14 cellular contexts compared by ENCODE assay signal in the genomic region with DNA sequence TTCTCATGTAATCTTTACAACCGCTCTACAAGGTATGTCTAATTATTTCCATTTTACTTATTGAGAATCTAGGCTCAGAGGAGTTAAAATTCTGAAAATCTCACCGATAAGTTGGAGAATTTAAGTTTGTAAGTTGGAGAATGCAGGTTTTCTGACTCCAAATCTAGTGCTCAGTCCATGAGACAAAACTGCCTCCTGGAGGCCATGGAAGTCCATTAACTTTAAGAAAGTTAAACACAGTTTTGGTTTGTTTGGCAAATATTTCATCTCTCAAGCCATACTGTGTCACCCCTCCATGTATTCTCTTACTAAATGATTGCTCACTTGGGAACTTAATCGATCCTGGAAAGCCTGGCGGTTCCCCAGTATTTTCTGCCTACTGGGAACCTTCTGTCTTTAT. TPM values are rescaled to one million over a fixed set of nuclear protein-coding genes. Genes with fewer than 3 reads are reported as not detected.
DNase-seq lines count a peak whose midpoint lies in the region; FAIRE-seq lines count a peak whose summit lies in the region.
"Had no signal": no experiment of that assay in that cellular context is flagged by ENCODE, and none has a peak within 500 bp of the region (broad histone marks: within the 10 kb centered on the region; RNA-seq: fewer than 3 reads in every experiment).

No MANE protein-coding gene starts in this region.

- H2AFZ ChIP-seq in mesenchymal stem cell (ENCODE audit: low read depth, low read length): no peak overlapping the region

- H3K4me1 ChIP-seq in mesenchymal stem cell (ENCODE audit: control insufficient read depth, insufficient read depth, low read depth, low read length): no peaks in the 10 kb centered on the region

- DNase-seq in LHCN-M2 (ENCODE audit: low read depth) (peak; percentile 9), cerebellar cortex (ENCODE audit: low spot score) (peak; percentile 11), mesenchymal stem cell (peak; percentile 18), anterior cingulate cortex (lab: John Stamatoyannopoulos, UW) (no peak), HK-2 (ENCODE audit: unreplicated experiment) (no peak), NOMO-1 treated with dmso at 0.1 percent for 144 hours (lab: John Stamatoyannopoulos, UW; ENCODE audit: unreplicated experiment) (no peak)
- no peak for DNase-seq in activated naive CD4-positive, alpha-beta T cell treated with anti-CD3 and anti-CD28 coated beads for 36 hours
- DNase-seq: activated CD4-positive, alpha-beta T cell treated with anti-CD3 and anti-CD28 coated beads for 1 hour; activated gamma-delta T cell treated with Interleukin-2 at 50 U/mL for 16 hours; effector CD8-positive, alpha-beta T cell; left cardiac atrium; NCI-H2171 treated with DMSO at 0.1 percent for 48 hours; posterior cingulate gyrus had no signal

- H2BK15ac ChIP-seq in mesenchymal stem cell (ENCODE audit: low read depth, poor library complexity, severe bottlenecking): no peak overlapping the region

- no peak overlapping the region for H3K27ac ChIP-seq in mesenchymal stem cell (ENCODE audit: low read length, poor library complexity, severe bottlenecking)

- intact Hi-C loops in activated naive CD4-positive, alpha-beta T cell treated with anti-CD3 and anti-CD28 coated beads for 36 hours (cut with micrococcal nuclease): no loop called here

- H3K9me3 ChIP-seq in mesenchymal stem cell (ENCODE audit: control insufficient read depth, low read length): no peaks in the 10 kb centered on the region

- H4K8ac ChIP-seq in mesenchymal stem cell (ENCODE audit: low read length): no peak overlapping the region

- no peak overlapping the region for H3K4me3 ChIP-seq in mesenchymal stem cell (ENCODE audit: insufficient read depth in 1 of 2, low read depth in 1 of 2, low read length in 2 of 2)

- no peak overlapping the region for H3K4me2 ChIP-seq in mesenchymal stem cell (ENCODE audit: low read length, poor library complexity, severe bottlenecking)

- no peak overlapping the region for H3K18ac ChIP-seq in mesenchymal stem cell (ENCODE audit: low read depth in 1 of 2, low read length in 2 of 2)

- no peak overlapping the region for H4K91ac ChIP-seq in mesenchymal stem cell (ENCODE audit: low read length)

- H3K9me3 Mint-ChIP-seq in activated naive CD4-positive, alpha-beta T cell treated with anti-CD3 and anti-CD28 coated beads for 36 hours: no peaks in the 10 kb centered on the region

- H3K4me3 Mint-ChIP-seq in activated naive CD4-positive, alpha-beta T cell treated with anti-CD3 and anti-CD28 coated beads for 36 hours: no peak overlapping the region

- WGBS in mesenchymal stem cell: 100% methylated on average over 1 of the region's 4 CpGs

- CTCF ChIA-PET in activated naive CD4-positive, alpha-beta T cell treated with anti-CD3 and anti-CD28 coated beads for 36 hours (lab: Charles Lee): no interaction called here

- no peak overlapping the region for H3K27ac Mint-ChIP-seq in activated naive CD4-positive, alpha-beta T cell treated with anti-CD3 and anti-CD28 coated beads for 36 hours

- no peaks in the 10 kb centered on the region for H3K27me3 Mint-ChIP-seq in activated naive CD4-positive, alpha-beta T cell treated with anti-CD3 and anti-CD28 coated beads for 36 hours (ENCODE audit: low read depth)

- H3K79me1 ChIP-seq in mesenchymal stem cell (replicated peaks; ENCODE audit: low read length, poor library complexity, severe bottlenecking): no peaks in the 10 kb centered on the region

- no peak overlapping the region for H2BK5ac ChIP-seq in mesenchymal stem cell (ENCODE audit: low read depth, low read length, poor library complexity, severe bottlenecking)

- no peaks in the 10 kb centered on the region for H3K36me3 Mint-ChIP-seq in activated naive CD4-positive, alpha-beta T cell treated with anti-CD3 and anti-CD28 coated beads for 36 hours (ENCODE audit: low read depth)

- H3K14ac ChIP-seq in mesenchymal stem cell (ENCODE audit: low read length in 2 of 2): no peak overlapping the region

- no peak overlapping the region for H3K4ac ChIP-seq in mesenchymal stem cell (ENCODE audit: low read depth in 1 of 2, low read length in 2 of 2)

- H3K36me3 ChIP-seq in mesenchymal stem cell (ENCODE audit: control insufficient read depth in 1 of 2, insufficient read depth in 2 of 2, low read depth in 1 of 2, low read length in 2 of 2): peaks cover 0 to 2% of the 10 kb centered on the region in 2 experiments

- no peak overlapping the region for H2AK5ac ChIP-seq in mesenchymal stem cell (ENCODE audit: low read length, severe bottlenecking)

- H2BK12ac ChIP-seq in mesenchymal stem cell (ENCODE audit: low read length in 2 of 2): no peak overlapping the region

- H3K9ac ChIP-seq in mesenchymal stem cell (ENCODE audit: low read length): no peak overlapping the region

- H3K27me3 ChIP-seq in mesenchymal stem cell (ENCODE audit: control insufficient read depth in 1 of 2, insufficient read depth in 1 of 2, low read length in 2 of 2): no peaks in the 10 kb centered on the region

- FAIRE-seq in G401.6 (lab: Jason Lieb, UNC): peak; percentile 48

- no peaks in the 10 kb centered on the region for H3K4me1 Mint-ChIP-seq in activated naive CD4-positive, alpha-beta T cell treated with anti-CD3 and anti-CD28 coated beads for 36 hours (ENCODE audit: low read depth)

- H2BK120ac ChIP-seq in mesenchymal stem cell (ENCODE audit: low read depth, low read length): no peak overlapping the region

- no peak overlapping the region for H3K23ac ChIP-seq in mesenchymal stem cell (ENCODE audit: low read length in 2 of 2)

RNA-seq across cellular contexts. Expression of a gene that starts 52.6 kb away (rescaled TPM):
- 28.9 and 32.1 TPM in 2 replicates for total RNA-seq in LHCN-M2 (2014; rRNA removed)
- polyA plus RNA-seq in LHCN-M2 (2012): 11.8 TPM
- polyA plus RNA-seq in mesenchymal stem cell (2013, experiment 1 of 2): 10.1 TPM
- 11.7 TPM for polyA plus RNA-seq in mesenchymal stem cell (2013, experiment 2 of 2)
- total RNA-seq in activated naive CD4-positive, alpha-beta T cell treated with anti-CD3 and anti-CD28 coated beads for 36 hours: 10 to 100 TPM; 31.1 to 33.4 TPM

Comparison
In these comparisons a context has a peak if more than half of its experiments do, and no peak if none do; other contexts are left out.
1. DNase-seq: peak in LHCN-M2 (single experiment), cerebellar cortex (single experiment) and mesenchymal stem cell (single experiment); none in anterior cingulate cortex (0 of 58), HK-2 (single experiment), activated naive CD4-positive, alpha-beta T cell treated with anti-CD3 and anti-CD28 coated beads for 36 hours (single experiment) and NOMO-1 treated with dmso at 0.1 percent for 144 hours (single experiment).